14 cellular contexts compared by ENCODE assay signal in genomic region chr7:8442295-8442813, GRCh38. TPM values are rescaled to one million over a fixed set of nuclear protein-coding genes. Genes with fewer than 3 reads are reported as not detected.
DNase-seq lines count a peak whose midpoint lies in the region; ATAC-seq and TF ChIP-seq lines count a peak whose summit lies in the region.
"Had no signal": no experiment of that assay in that cellular context is flagged by ENCODE, and none has a peak within 500 bp of the region (broad histone marks: within the 10 kb centered on the region; RNA-seq: fewer than 3 reads in every experiment).

No MANE protein-coding gene starts in this region.

- peak; percentile 25 for ATAC-seq in GM21619 (IDR thresholded peaks at IDR 0.05; ENCODE audit: unreplicated experiment)
- ATAC-seq: gastrocnemius medialis had no signal

- no peak for TF ChIP-seq POLR2A in esophagus squamous epithelium (IDR thresholded peaks at IDR 0.05)
- TF ChIP-seq POLR2A in tibial nerve (IDR thresholded peaks at IDR 0.05) = no peak

- no peak overlapping the region for H3K4me3 ChIP-seq in foreskin fibroblast (ENCODE audit: low read depth in 1 of 2, low read length in 2 of 2)
- peak overlapping the region in 1 of 4 donors; percentile 39 for H3K4me3 ChIP-seq in esophagus squamous epithelium
- H3K4me3 ChIP-seq in tibial nerve = no peak overlapping the region

- H3K36me3 ChIP-seq in esophagus squamous epithelium (no peaks in the 10 kb centered on the region), tibial nerve (no peaks in the 10 kb centered on the region)
- H3K36me3 ChIP-seq: brain microvascular endothelial cell, gastrocnemius medialis had no signal

- H3K27me3 Mint-ChIP-seq in brain (peaks cover 80% of the 10 kb centered on the region), nephron (ENCODE audit: low read depth) (peaks cover 100% of the 10 kb centered on the region)

- H3K4me1 Mint-ChIP-seq in brain (peaks cover 47% of the 10 kb centered on the region), nephron (peaks cover 19% of the 10 kb centered on the region)

- 17 to 28% methylated on average over 16 to 25 of the region's 39 CpGs for WGBS in esophagus squamous epithelium, 2 donors
- 3 to 4% methylated on average over 36 to 39 of the region's 39 CpGs for WGBS in tibial nerve, 2 donors

- no peak overlapping the region for H3K27ac ChIP-seq in esophagus squamous epithelium
- no peak overlapping the region for H3K27ac ChIP-seq in tibial nerve
- H3K27ac ChIP-seq: brain microvascular endothelial cell, gastrocnemius medialis had no signal

- H3K27me3 ChIP-seq in esophagus squamous epithelium (peaks cover 7 to 85% (median 37%) of the 10 kb centered on the region in 4 donors), tibial nerve (peaks cover 0 to 80% of the 10 kb centered on the region in 2 donors)

- TF ChIP-seq CTCF in brain (conservative IDR thresholded peaks at IDR 0.05) (no peak), nephron (IDR thresholded peaks at IDR 0.05; ENCODE audit: unreplicated experiment in 3 of 3) (no peak), foreskin fibroblast (IDR thresholded peaks at IDR 0.05; ENCODE audit: low read depth, low read length) (no peak), esophagus squamous epithelium (IDR thresholded peaks at IDR 0.05) (no peak), tibial nerve (IDR thresholded peaks at IDR 0.05) (no peak)

- TF ChIP-seq EP300 in tibial nerve (IDR thresholded peaks at IDR 0.05) = no peak

- DNase-seq in ELF-1 (ENCODE audit: low read depth, low spot score) (peak; percentile 55), foreskin fibroblast (no peak), esophagus squamous epithelium (lab: John Stamatoyannopoulos, UW) (no peak), tibial nerve (ENCODE audit: low spot score in 2 of 2) (no peak), NCI-H69 (lab: John Stamatoyannopoulos, UW) (no peak)
- DNase-seq: gastrocnemius medialis, GF-D8, Kasumi-1, NCI-H1436 had no signal

- H3K9me3 Mint-ChIP-seq in brain = peaks cover 0 to 3% (median 2%) of the 10 kb centered on the region in 5 experiments
- peaks cover 3% of the 10 kb centered on the region for H3K9me3 Mint-ChIP-seq in nephron

- intact Hi-C loops in esophagus squamous epithelium (cut with DNase I) = no loop called here

- peak overlapping the region in 1 of 5 experiments; percentile 85 for H3K27ac Mint-ChIP-seq in brain
- no peak overlapping the region for H3K27ac Mint-ChIP-seq in nephron

- H3K4me3 Mint-ChIP-seq in brain (peak overlapping the region; percentile 81 to 90 (median 89)), nephron (peak overlapping the region; percentile 67 to 73 (median 69))

- peaks cover 0 to 23% (median 0%) of the 10 kb centered on the region in 3 donors for H3K4me1 ChIP-seq in esophagus squamous epithelium
- H3K4me1 ChIP-seq in tibial nerve = peaks cover 0 to 30% (median 0%) of the 10 kb centered on the region in 4 donors
- H3K4me1 ChIP-seq: gastrocnemius medialis had no signal

- H3K36me3 Mint-ChIP-seq in brain (no peaks in the 10 kb centered on the region), nephron (ENCODE audit: low read depth) (no peaks in the 10 kb centered on the region)

- peaks cover 0 to 13% (median 10%) of the 10 kb centered on the region in 3 donors for H3K9me3 ChIP-seq in esophagus squamous epithelium
- no peaks in the 10 kb centered on the region for H3K9me3 ChIP-seq in tibial nerve
- H3K9me3 ChIP-seq: gastrocnemius medialis had no signal

RNA-seq across cellular contexts. Expression of gene NXPH1, which starts 8.9 kb away (rescaled TPM):
- 5.5 TPM for polyA plus RNA-seq in brain (ENCODE audit: insufficient read depth, low read depth, low replicate concordance)
- total RNA-seq in esophagus squamous epithelium (not detected), tibial nerve (not detected)
- total RNA-seq: gastrocnemius medialis had no signal
- polyA plus RNA-seq: keratinocyte had no signal
